In the genomic region with DNA sequence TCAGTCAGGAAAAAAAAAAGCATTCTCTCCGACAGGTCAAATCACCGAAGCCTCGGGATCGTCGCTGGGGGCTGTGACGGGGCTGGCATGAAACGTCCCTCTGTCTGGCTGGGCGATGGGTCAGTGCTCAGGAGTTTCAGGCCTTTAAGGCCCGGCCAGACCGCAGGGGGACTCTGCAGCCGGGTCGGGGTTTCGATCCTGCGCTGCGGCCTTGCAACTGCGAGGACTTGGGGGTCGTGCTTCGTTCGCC, we compare ENCODE assay signal across 7 cellular contexts. TPM values are rescaled to one million over a fixed set of nuclear protein-coding genes. Genes with fewer than 3 reads are reported as not detected.
DNase-seq lines count a peak whose midpoint lies in the region; ATAC-seq and TF ChIP-seq lines count a peak whose summit lies in the region.

No MANE protein-coding gene starts in this region.

- no peaks in the 10 kb centered on the region for H3K36me3 Mint-ChIP-seq in activated B cell treated with CpG ODN at 0.5 μM for 24 hours (ENCODE audit: low read depth)
- H3K36me3 Mint-ChIP-seq in stimulated activated memory B cell treated with anti-CD40 and anti-IgM and Interleukin-4, amounts not matched to agents 10 μg/mL and 1 μg/mL and 100 μg/mL, for 72 hours = no peaks in the 10 kb centered on the region

- DNase-seq in activated B cell treated with CpG ODN at 0.5 μM for 24 hours (no peak), NCI-H1105 (lab: John Stamatoyannopoulos, UW) (no peak), SHP77 treated with DMSO at 0.1 percent for 48 hours (lab: John Stamatoyannopoulos, UW) (no peak)

- CTCF ChIA-PET in HEK293 (lab: Yijun Ruan, JAX) (no interaction called here), activated B cell treated with CpG ODN at 0.5 μM for 24 hours (lab: Charles Lee) (no interaction called here)

- peaks cover 3% of the 10 kb centered on the region for H3K4me1 ChIP-seq in HEK293 (ENCODE audit: control insufficient read depth, insufficient read depth, low read length)

- peak overlapping the region; percentile 42; the same call in 1 of the 2 replicates for H3K27ac ChIP-seq in HEK293 (ENCODE audit: extremely low read depth, low read depth, low read length)

- POLR2A ChIA-PET in HEK293 (lab: Yijun Ruan, JAX) = interaction anchor here (1.2 kb wide), 1 partner anchor 190 kb away, joined by 3 read pairs; no protein-coding TSS in a partner anchor
- POLR2A ChIA-PET in activated B cell treated with CpG ODN at 0.5 μM for 24 hours (lab: Charles Lee) = interaction anchor here (1.0 to 1.2 kb wide), 2 partner anchors 8 to 10 kb away, joined by 3 to 9 read pairs; no protein-coding TSS in a partner anchor

- H3K9me3 ChIP-seq in HEK293 (ENCODE audit: control insufficient read depth, insufficient read depth, low read depth, low read length) = no peaks in the 10 kb centered on the region

- intact Hi-C loops in activated B cell treated with CpG ODN at 0.5 μM for 24 hours (cut with micrococcal nuclease) = loop anchor here (1.0 to 2.0 kb wide), 2 partner anchors 8 to 47 kb away; no protein-coding TSS in a partner anchor

- H3K4me3 Mint-ChIP-seq in activated B cell treated with CpG ODN at 0.5 μM for 24 hours = peak overlapping the region; percentile 78
- H3K4me3 Mint-ChIP-seq in stimulated activated memory B cell treated with anti-CD40 and anti-IgM and Interleukin-4, amounts not matched to agents 10 μg/mL and 1 μg/mL and 100 μg/mL, for 72 hours = peak overlapping the region; percentile 90

- TF ChIP-seq CTCF in HEK293 (tag by site-specific recombination; IDR thresholded peaks at IDR 0.05) (no peak), activated B cell treated with CpG ODN at 0.5 μM for 24 hours (IDR thresholded peaks at IDR 0.05) (no peak)

- peak overlapping the region; percentile 73 for H3K27ac Mint-ChIP-seq in activated B cell treated with CpG ODN at 0.5 μM for 24 hours
- peak overlapping the region; percentile 86 for H3K27ac Mint-ChIP-seq in stimulated activated memory B cell treated with anti-CD40 and anti-IgM and Interleukin-4, amounts not matched to agents 10 μg/mL and 1 μg/mL and 100 μg/mL, for 72 hours

- H3K27me3 Mint-ChIP-seq in activated B cell treated with CpG ODN at 0.5 μM for 24 hours = no peaks in the 10 kb centered on the region
- no peaks in the 10 kb centered on the region for H3K27me3 Mint-ChIP-seq in stimulated activated memory B cell treated with anti-CD40 and anti-IgM and Interleukin-4, amounts not matched to agents 10 μg/mL and 1 μg/mL and 100 μg/mL, for 72 hours

- no peak for ATAC-seq in activated B cell treated with CpG ODN at 0.5 μM for 24 hours (ENCODE audit: low read depth)
- no peak for ATAC-seq in stimulated activated memory B cell treated with anti-CD40 and anti-IgM and Interleukin-4, amounts not matched to agents 10 μg/mL and 1 μg/mL and 100 μg/mL, for 72 hours
- no peak for ATAC-seq in GM19463 (IDR thresholded peaks at IDR 0.05; ENCODE audit: unreplicated experiment)

- H3K4me3 ChIP-seq in HEK293 (ENCODE audit: low read depth, low read length) (peak overlapping the region; percentile 72), iPS-11a (ENCODE audit: low read depth, low read length) (peak overlapping the region; percentile 56)

- H3K4me1 Mint-ChIP-seq in activated B cell treated with CpG ODN at 0.5 μM for 24 hours = peaks cover 29% of the 10 kb centered on the region
- H3K4me1 Mint-ChIP-seq in stimulated activated memory B cell treated with anti-CD40 and anti-IgM and Interleukin-4, amounts not matched to agents 10 μg/mL and 1 μg/mL and 100 μg/mL, for 72 hours = peaks cover 50% of the 10 kb centered on the region

- no peaks in the 10 kb centered on the region for H3K36me3 ChIP-seq in HEK293 (ENCODE audit: control insufficient read depth in 2 of 2, insufficient read depth in 1 of 2, low read length in 2 of 2)

- H3K9me3 Mint-ChIP-seq in activated B cell treated with CpG ODN at 0.5 μM for 24 hours = no peaks in the 10 kb centered on the region
- no peaks in the 10 kb centered on the region for H3K9me3 Mint-ChIP-seq in stimulated activated memory B cell treated with anti-CD40 and anti-IgM and Interleukin-4, amounts not matched to agents 10 μg/mL and 1 μg/mL and 100 μg/mL, for 72 hours

TF ChIP-seq in HEK293, 187 proteins besides CTCF, POLR2A, EP300 and RAD21 (continues in another document):
- peak; percentile 5; the same call in 1 of the 2 replicates for TF ChIP-seq ZFHX2 (tag by site-specific recombination; conservative IDR thresholded peaks at IDR 0.05)
- peak; percentile 64; the same call in 1 of the 2 replicates for TF ChIP-seq ZNF785 (tag by site-specific recombination; IDR thresholded peaks at IDR 0.05)
- TF ChIP-seq ZBTB17 (tag by site-specific recombination; IDR thresholded peaks at IDR 0.05) = peak; percentile 85
- TF ChIP-seq, protein P1, sequence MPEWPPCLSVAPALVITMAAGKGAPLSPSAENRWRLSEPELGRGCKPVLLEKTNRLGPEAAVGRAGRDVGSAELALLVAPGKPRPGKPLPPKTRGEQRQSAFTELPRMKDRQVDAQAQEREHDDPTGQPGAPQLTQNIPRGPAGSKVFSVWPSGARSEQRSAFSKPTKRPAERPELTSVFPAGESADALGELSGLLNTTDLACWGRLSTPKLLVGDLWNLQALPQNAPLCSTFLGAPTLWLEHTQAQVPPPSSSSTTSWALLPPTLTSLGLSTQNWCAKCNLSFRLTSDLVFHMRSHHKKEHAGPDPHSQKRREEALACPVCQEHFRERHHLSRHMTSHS (tag by site-specific recombination; IDR thresholded peaks at IDR 0.05) = no peak
- TF ChIP-seq GLIS2 (tag by site-specific recombination; IDR thresholded peaks at IDR 0.05) = peak; percentile 88
- TF ChIP-seq, protein P2, sequence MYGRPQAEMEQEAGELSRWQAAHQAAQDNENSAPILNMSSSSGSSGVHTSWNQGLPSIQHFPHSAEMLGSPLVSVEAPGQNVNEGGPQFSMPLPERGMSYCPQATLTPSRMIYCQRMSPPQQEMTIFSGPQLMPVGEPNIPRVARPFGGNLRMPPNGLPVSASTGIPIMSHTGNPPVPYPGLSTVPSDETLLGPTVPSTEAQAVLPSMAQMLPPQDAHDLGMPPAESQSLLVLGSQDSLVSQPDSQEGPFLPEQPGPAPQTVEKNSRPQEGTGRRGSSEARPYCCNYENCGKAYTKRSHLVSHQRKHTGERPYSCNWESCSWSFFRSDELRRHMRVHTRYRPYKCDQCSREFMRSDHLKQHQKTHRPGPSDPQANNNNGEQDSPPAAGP (tag by site-specific recombination; IDR thresholded peaks at IDR 0.05) = peak; percentile 13; the same call in 1 of the 2 replicates
- TF ChIP-seq, protein P3, sequence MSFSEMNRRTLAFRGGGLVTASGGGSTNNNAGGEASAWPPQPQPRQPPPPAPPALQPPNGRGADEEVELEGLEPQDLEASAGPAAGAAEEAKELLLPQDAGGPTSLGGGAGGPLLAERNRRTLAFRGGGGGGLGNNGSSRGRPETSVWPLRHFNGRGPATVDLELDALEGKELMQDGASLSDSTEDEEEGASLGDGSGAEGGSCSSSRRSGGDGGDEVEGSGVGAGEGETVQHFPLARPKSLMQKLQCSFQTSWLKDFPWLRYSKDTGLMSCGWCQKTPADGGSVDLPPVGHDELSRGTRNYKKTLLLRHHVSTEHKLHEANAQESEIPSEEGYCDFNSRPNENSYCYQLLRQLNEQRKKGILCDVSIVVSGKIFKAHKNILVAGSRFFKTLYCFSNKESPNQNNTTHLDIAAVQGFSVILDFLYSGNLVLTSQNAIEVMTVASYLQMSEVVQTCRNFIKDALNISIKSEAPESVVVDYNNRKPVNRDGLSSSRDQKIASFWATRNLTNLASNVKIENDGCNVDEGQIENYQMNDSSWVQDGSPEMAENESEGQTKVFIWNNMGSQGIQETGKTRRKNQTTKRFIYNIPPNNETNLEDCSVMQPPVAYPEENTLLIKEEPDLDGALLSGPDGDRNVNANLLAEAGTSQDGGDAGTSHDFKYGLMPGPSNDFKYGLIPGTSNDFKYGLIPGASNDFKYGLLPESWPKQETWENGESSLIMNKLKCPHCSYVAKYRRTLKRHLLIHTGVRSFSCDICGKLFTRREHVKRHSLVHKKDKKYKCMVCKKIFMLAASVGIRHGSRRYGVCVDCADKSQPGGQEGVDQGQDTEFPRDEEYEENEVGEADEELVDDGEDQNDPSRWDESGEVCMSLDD (tag by site-specific recombination; IDR thresholded peaks at IDR 0.05) = 0 out of 2 replicates have a peak, but pooled peaks have one; percentile 8
- no peak for TF ChIP-seq ZNF174 (tag by site-specific recombination; IDR thresholded peaks at IDR 0.05)
- no peak for TF ChIP-seq ZNF624 (tag by site-specific recombination; IDR thresholded peaks at IDR 0.05)
- peak; percentile 32; the same call in 1 of the 2 replicates for TF ChIP-seq ZNF561 (tag by site-specific recombination; IDR thresholded peaks at IDR 0.05; ENCODE audit: borderline replicate concordance)
- TF ChIP-seq GLIS1 (tag by site-specific recombination; IDR thresholded peaks at IDR 0.05) = peak; percentile 60
- TF ChIP-seq ZNF654 (tag by site-specific recombination; IDR thresholded peaks at IDR 0.05; ENCODE audit: low read depth) = no peak
- peak; percentile 74; the same call in 1 of the 2 replicates for TF ChIP-seq ZEB2 (tag by site-specific recombination; IDR thresholded peaks at IDR 0.05)
- 0 out of 2 replicates have a peak, but pooled peaks have one; percentile 13 for TF ChIP-seq KLF7 (tag by site-specific recombination; IDR thresholded peaks at IDR 0.05; ENCODE audit: borderline replicate concordance)
- TF ChIP-seq ZNF560 (tag by site-specific recombination; IDR thresholded peaks at IDR 0.05; ENCODE audit: borderline replicate concordance) = no peak
- 0 out of 2 replicates have a peak, but pooled peaks have one; percentile 16 for TF ChIP-seq ZNF24 (tag by site-specific recombination; IDR thresholded peaks at IDR 0.05)
- peak; percentile 53; the same call in 1 of the 2 replicates for TF ChIP-seq ZFP69B (tag by site-specific recombination; IDR thresholded peaks at IDR 0.05)
- no peak for TF ChIP-seq ZNF473 (tag by site-specific recombination; IDR thresholded peaks at IDR 0.05)
- TF ChIP-seq ZNF391 (tag by site-specific recombination; IDR thresholded peaks at IDR 0.05; ENCODE audit: borderline replicate concordance, low read depth) = peak; percentile 71; the same call in 1 of the 2 replicates
- TF ChIP-seq EGR2 (tag by site-specific recombination; IDR thresholded peaks at IDR 0.05; ENCODE audit: low read depth) = no peak; the same call in 1 of the 2 replicates
- no peak for TF ChIP-seq ZNF658 (tag by site-specific recombination; IDR thresholded peaks at IDR 0.05)
- no peak for TF ChIP-seq ZNF585B (tag by site-specific recombination; IDR thresholded peaks at IDR 0.05)
- TF ChIP-seq ZNF600 (tag by site-specific recombination; IDR thresholded peaks at IDR 0.05) = peak; percentile 45; the same call in 1 of the 2 replicates
- TF ChIP-seq ZNF19 (tag by site-specific recombination; IDR thresholded peaks at IDR 0.05; ENCODE audit: low read depth) = peak; percentile 20; the same call in 1 of the 2 replicates

RNA-seq across cellular contexts. Expression of a gene that starts 8.2 kb away (rescaled TPM):
- total RNA-seq in activated B cell treated with CpG ODN at 0.5 μM for 24 hours = 30.2 and 30.4 TPM in 2 replicates

RNA-seq across cellular contexts. Expression of a gene that starts 17.8 kb away (rescaled TPM):
- 3,526 and 4,195 TPM in 2 replicates for total RNA-seq in activated B cell treated with CpG ODN at 0.5 μM for 24 hours
